Comparison of ENCODE assay signal across 1 cellular context in genomic region chr22:32622762-32623147, GRCh38.
TF ChIP-seq lines count a peak whose summit lies in the region.

No MANE protein-coding gene starts in this region.

TF ChIP-seq in K562, 482 proteins besides CTCF, POLR2A, EP300 and RAD21 (continued from another document):
- TF ChIP-seq BRCA1 (IDR thresholded peaks at IDR 0.05) (no peak), BRCA1 (CRISPR knock-in tag; IDR thresholded peaks at IDR 0.05) (no peak), ZNF707 (CRISPR knock-in tag; conservative IDR thresholded peaks at IDR 0.05) (no peak), HMGN3 (IDR thresholded peaks at IDR 0.05; ENCODE audit: borderline replicate concordance, extremely low read depth, insufficient read length, low read depth, low read length) (no peak), ILK (tag; IDR thresholded peaks at IDR 0.05; ENCODE audit: borderline replicate concordance, low read depth) (no peak), MXI1 (IDR thresholded peaks at IDR 0.05; ENCODE audit: low read depth, low read length) (no peak), SFPQ (IDR thresholded peaks at IDR 0.05; ENCODE audit: low read depth, low read length) (no peak)
TF ChIP-seq in K562: peak in this region for 0.
